Comparison of ENCODE assay signal across 9 cellular contexts in genomic region chr7:105932835-105933477, GRCh38. TPM values are rescaled to one million over a fixed set of nuclear protein-coding genes. Genes with fewer than 3 reads are reported as not detected.
DNase-seq lines count a peak whose midpoint lies in the region; ATAC-seq, FAIRE-seq and TF ChIP-seq lines count a peak whose summit lies in the region.
"Had no signal": no experiment of that assay in that cellular context is flagged by ENCODE, and none has a peak within 500 bp of the region (broad histone marks: within the 10 kb centered on the region; RNA-seq: fewer than 3 reads in every experiment).

No MANE protein-coding gene starts in this region.

- H3K4me3 Mint-ChIP-seq in chondrocyte (ENCODE audit: unreplicated experiment), result no peak overlapping the region

- peaks cover 27% of the 10 kb centered on the region for H3K4me1 Mint-ChIP-seq in chondrocyte (ENCODE audit: low read depth)

- no peaks in the 10 kb centered on the region for H3K9me3 Mint-ChIP-seq in chondrocyte (ENCODE audit: low read depth)

- TF ChIP-seq CTCF in AG04450 (IDR thresholded peaks at IDR 0.05; ENCODE audit: low read depth, low read length) (no peak), chondrocyte (IDR thresholded peaks at IDR 0.05) (peak; percentile 0)

- peaks cover 1% of the 10 kb centered on the region for H3K27me3 Mint-ChIP-seq in chondrocyte (ENCODE audit: low read depth)

- H3K27ac Mint-ChIP-seq in chondrocyte (ENCODE audit: unreplicated experiment), result peak overlapping the region; percentile 90

- H3K4me3 ChIP-seq in AG04450 (ENCODE audit: low read depth, low read length), result no peak overlapping the region

- no peaks in the 10 kb centered on the region for H3K9me3 ChIP-seq in AG04450 (ENCODE audit: control insufficient read depth, insufficient read depth, low read length)

- H3K27ac ChIP-seq in AG04450 (ENCODE audit: low read depth, low read length), result no peak overlapping the region
- H3K27ac ChIP-seq: C4-2B had no signal

- ATAC-seq in GM21825 (IDR thresholded peaks at IDR 0.05; ENCODE audit: unreplicated experiment), result no peak

- DNase-seq in AG04450 (ENCODE audit: low read depth, low spot score), result peak; percentile 26
- peak; percentile 94 for DNase-seq in NCI-H187 treated with DMSO at 0.1 percent for 48 hours (lab: John Stamatoyannopoulos, UW)
- DNase-seq in chondrocyte (ENCODE audit: low spot score), result no peak
- peak; percentile 9 for DNase-seq in midbrain (lab: John Stamatoyannopoulos, UW)
- no peak for DNase-seq in stimulated activated naive CD4-positive, alpha-beta T cell (lab: John Stamatoyannopoulos, UW)
- no peak for DNase-seq in RCC 7860 (ENCODE audit: low spot score)
- no peak for DNase-seq in stimulated activated CD4-positive, alpha-beta T cell treated with anti-CD3 and anti-CD28 coated beads, Interleukin-4, amount 100 ng/mL, for 1 hour

- H3K27me3 ChIP-seq in AG04450 (ENCODE audit: control insufficient read depth, insufficient read depth, low read length), result no peaks in the 10 kb centered on the region

- CTCF ChIA-PET in AG04450 (lab: Charles Lee), result interaction anchor here (1.3 kb wide), 1 partner anchor 56 kb away, joined by 4 read pairs; no protein-coding TSS in a partner anchor

- FAIRE-seq in RCC 7860 (lab: Jason Lieb, UNC), result no peak

- POLR2A ChIA-PET in AG04450 (lab: Yijun Ruan, JAX), result no interaction called here

- H3K36me3 Mint-ChIP-seq in chondrocyte (ENCODE audit: low read depth), result peaks cover 3% of the 10 kb centered on the region

RNA-seq across cellular contexts. Expression of gene CDHR3, which starts 30.1 kb away (rescaled TPM):
- polyA plus RNA-seq in AG04450 (2011; rRNA removed), result 1.9 TPM in 2 replicates
- 2.9 and 3.8 TPM in 2 replicates for polyA minus RNA-seq in AG04450 (2011; rRNA and poly(A)+ RNA removed)
- 0.89 to 1.9 TPM (median 1.0 TPM) in 3 replicates for total RNA-seq in chondrocyte

RNA-seq across cellular contexts. Expression of gene ATXN7L1, which starts 56.6 kb away (rescaled TPM):
- 5.0 and 5.5 TPM in 2 replicates for polyA plus RNA-seq in AG04450 (2011; rRNA removed)
- polyA minus RNA-seq in AG04450 (2011; rRNA and poly(A)+ RNA removed), result 9.9 and 10.3 TPM in 2 replicates
- total RNA-seq in chondrocyte, result 6.4 to 8.8 TPM (median 6.5 TPM) in 3 replicates

Comparison
In these comparisons a context has a peak if more than half of its experiments do, and no peak if none do; other contexts are left out.
1. DNase-seq: peak in AG04450 (single experiment), NCI-H187 treated with DMSO at 0.1 percent for 48 hours (single experiment) and midbrain (single experiment); none in chondrocyte (single experiment), stimulated activated naive CD4-positive, alpha-beta T cell (0 of 6), RCC 7860 (single experiment) and stimulated activated CD4-positive, alpha-beta T cell treated with anti-CD3 and anti-CD28 coated beads, Interleukin-4, amount 100 ng/mL, for 1 hour (single experiment).